ENCODE assay signal across 20 cellular contexts in the genomic region with DNA sequence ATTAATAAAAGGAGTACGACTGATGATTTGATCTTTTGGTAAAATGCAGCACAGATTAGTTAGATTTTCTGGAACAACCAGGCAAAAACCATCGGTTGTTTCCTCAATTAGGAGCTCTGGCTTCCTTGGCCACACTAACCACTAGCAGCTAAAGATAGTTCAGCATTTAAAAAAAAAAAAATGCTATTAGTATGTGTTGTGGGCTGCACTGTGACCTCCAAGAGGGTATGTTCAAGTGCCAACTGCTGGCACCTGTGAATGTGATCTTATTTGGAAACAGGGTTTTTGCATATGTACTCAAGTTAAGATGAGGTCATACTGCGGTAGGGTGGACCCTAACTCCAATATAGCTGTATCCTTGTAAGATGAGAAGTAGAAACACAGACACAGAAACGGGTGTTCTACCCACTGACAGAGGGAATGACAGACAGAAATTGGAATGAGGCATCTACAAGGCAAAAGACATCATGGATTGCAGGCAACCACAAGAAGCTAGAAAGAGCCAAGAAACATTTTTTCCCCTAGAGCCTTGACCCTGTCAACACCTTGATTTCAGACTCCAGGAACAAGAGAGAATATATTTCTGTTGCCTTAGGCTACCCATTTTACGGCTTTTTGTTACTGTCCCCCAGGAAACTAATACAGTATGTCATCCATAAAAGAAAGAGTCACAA.
DNase-seq lines count a peak whose midpoint lies in the region; ATAC-seq lines count a peak whose summit lies in the region.
"Had no signal": no experiment of that assay in that cellular context is flagged by ENCODE, and none has a peak within 500 bp of the region (broad histone marks: within the 10 kb centered on the region; RNA-seq: fewer than 3 reads in every experiment).

No MANE protein-coding gene starts in this region.

- no peaks in the 10 kb centered on the region for H3K4me1 Mint-ChIP-seq in naive thymus-derived CD8-positive, alpha-beta T cell
- H3K4me1 Mint-ChIP-seq in activated naive CD8-positive, alpha-beta T cell treated with anti-CD3 and anti-CD28 coated beads, Interleukin-2, amount 50 U/mL, for 24 hours = no peaks in the 10 kb centered on the region
- H3K4me1 Mint-ChIP-seq: CD4-positive, alpha-beta memory T cell had no signal

- no peaks in the 10 kb centered on the region for H3K36me3 Mint-ChIP-seq in naive thymus-derived CD8-positive, alpha-beta T cell
- no peaks in the 10 kb centered on the region for H3K36me3 Mint-ChIP-seq in activated naive CD8-positive, alpha-beta T cell treated with anti-CD3 and anti-CD28 coated beads, Interleukin-2, amount 50 U/mL, for 24 hours (ENCODE audit: low read depth)
- H3K36me3 Mint-ChIP-seq: CD4-positive, alpha-beta memory T cell had no signal

- H3K27me3 Mint-ChIP-seq in naive thymus-derived CD8-positive, alpha-beta T cell = no peaks in the 10 kb centered on the region
- H3K27me3 Mint-ChIP-seq in activated naive CD8-positive, alpha-beta T cell treated with anti-CD3 and anti-CD28 coated beads, Interleukin-2, amount 50 U/mL, for 24 hours = no peaks in the 10 kb centered on the region
- H3K27me3 Mint-ChIP-seq: CD4-positive, alpha-beta memory T cell had no signal

- H3K9me3 Mint-ChIP-seq in naive thymus-derived CD8-positive, alpha-beta T cell = peaks cover 0 to 16% (median 10%) of the 10 kb centered on the region in 9 donors
- peaks cover 20% of the 10 kb centered on the region for H3K9me3 Mint-ChIP-seq in activated naive CD8-positive, alpha-beta T cell treated with anti-CD3 and anti-CD28 coated beads, Interleukin-2, amount 50 U/mL, for 24 hours

- POLR2A ChIA-PET in naive thymus-derived CD8-positive, alpha-beta T cell (lab: Charles Lee) = no interaction called here

- ATAC-seq in left ventricle myocardium superior (peak; percentile 52), left cardiac atrium (no peak), GM18873 (IDR thresholded peaks at IDR 0.05; ENCODE audit: low FRiP score, unreplicated experiment) (no peak)
- ATAC-seq in naive thymus-derived CD8-positive, alpha-beta T cell = no peak
- no peak for ATAC-seq in activated naive CD8-positive, alpha-beta T cell treated with anti-CD3 and anti-CD28 coated beads, Interleukin-2, amount 50 U/mL, for 24 hours

- DNase-seq in left ventricle myocardium superior (no peak), left cardiac atrium (no peak), T1000 (lab: John Stamatoyannopoulos, UW) (peak; percentile 11), iris pigment epithelial cell (ENCODE audit: low read depth) (peak; percentile 18), hippocampal formation (lab: John Stamatoyannopoulos, UW) (no peak)
- DNase-seq in naive thymus-derived CD8-positive, alpha-beta T cell = no peak
- DNase-seq in activated naive CD8-positive, alpha-beta T cell treated with anti-CD3 and anti-CD28 coated beads, Interleukin-2, amount 50 U/mL, for 24 hours = no peak
- DNase-seq: 8988T; BE2C; Calu3; CD4-positive, alpha-beta memory T cell; GF-D8; Kasumi-1; MG63; NCI-H1105; NCI-H510A; NCI-H748 treated with DMSO at 0.1 percent for 48 hours; OCI-M1; SIG-M5 had no signal

- H3K27ac Mint-ChIP-seq in naive thymus-derived CD8-positive, alpha-beta T cell = no peak overlapping the region
- H3K27ac Mint-ChIP-seq in activated naive CD8-positive, alpha-beta T cell treated with anti-CD3 and anti-CD28 coated beads, Interleukin-2, amount 50 U/mL, for 24 hours = no peak overlapping the region
- H3K27ac Mint-ChIP-seq: CD4-positive, alpha-beta memory T cell had no signal

- H3K4me3 Mint-ChIP-seq in naive thymus-derived CD8-positive, alpha-beta T cell = no peak overlapping the region
- H3K4me3 Mint-ChIP-seq in activated naive CD8-positive, alpha-beta T cell treated with anti-CD3 and anti-CD28 coated beads, Interleukin-2, amount 50 U/mL, for 24 hours = no peak overlapping the region
- H3K4me3 Mint-ChIP-seq: CD4-positive, alpha-beta memory T cell had no signal

- intact Hi-C loops in left ventricle myocardium superior (cut with micrococcal nuclease) (no loop called here), left cardiac atrium (cut with DNase I) (no loop called here)

Comparison
In these comparisons a context has a peak if more than half of its experiments do, and no peak if none do; other contexts are left out.
1. DNase-seq: peak in T1000 (single experiment) and iris pigment epithelial cell (single experiment); none in left ventricle myocardium superior (single experiment), left cardiac atrium (single experiment), naive thymus-derived CD8-positive, alpha-beta T cell (0 of 10), hippocampal formation (0 of 2) and activated naive CD8-positive, alpha-beta T cell treated with anti-CD3 and anti-CD28 coated beads, Interleukin-2, amount 50 U/mL, for 24 hours (single experiment).